ENCODE assay signal across 16 cellular contexts in genomic region chr6:44133981-44134711, GRCh38. TPM values are rescaled to one million over a fixed set of nuclear protein-coding genes. Genes with fewer than 3 reads are reported as not detected.
A peak's percentile ranks its signal among the peaks of the same experiment; 100 is the strongest.
DNase-seq lines count a peak whose midpoint lies in the region; ATAC-seq and TF ChIP-seq lines count a peak whose summit lies in the region.
"Had no signal": no experiment of that assay in that cellular context is flagged by ENCODE, and none has a peak within 500 bp of the region (broad histone marks: within the 10 kb centered on the region; RNA-seq: fewer than 3 reads in every experiment).

No MANE protein-coding gene starts in this region.

- POLR2A ChIA-PET in A673 (lab: Charles Lee; ENCODE audit: low non-redundant PET) (no interaction called here), HEK293 (lab: Yijun Ruan, JAX) (interaction anchor here (0.6 to 3.3 kb wide), 9 partner anchors 9 to 171 kb away, joined by 3 to 18 read pairs (median 3); partner anchors contain the start of gene HSP90AB1)

- H3K27ac ChIP-seq in A673 (ENCODE audit: low read depth, low read length, poor library complexity, severe bottlenecking) (peak overlapping the region; percentile 75), HEK293 (ENCODE audit: extremely low read depth, low read depth, low read length) (no peak overlapping the region), colonic mucosa (peak overlapping the region; percentile 83)
- H3K27ac ChIP-seq: ascending aorta, KMS-11 had no signal

- peaks cover 6% of the 10 kb centered on the region for H3K36me3 Mint-ChIP-seq in nephron progenitor cell (ENCODE audit: low read depth)

- peak overlapping the region; percentile 70 for H3K4me3 Mint-ChIP-seq in nephron progenitor cell
- H3K4me3 Mint-ChIP-seq: activated naive CD4-positive, alpha-beta T cell treated with anti-CD3 and anti-CD28 coated beads for 36 hours; activated T-cell treated with anti-CD3 and anti-CD28 coated beads, Interleukin-2, amount 50 U/mL, for 4 hours had no signal

- DNase-seq in A673 (ENCODE audit: low spot score) (no peak), colonic mucosa (no peak), nephron progenitor cell (no peak), GOT3 (lab: John Stamatoyannopoulos, UW) (no peak), NCI-H774 (lab: John Stamatoyannopoulos, UW) (no peak)
- DNase-seq: activated CD4-positive, alpha-beta T cell treated with anti-CD3 and anti-CD28 coated beads for 1 hour; activated naive CD4-positive, alpha-beta T cell treated with anti-CD3 and anti-CD28 coated beads for 36 hours; activated T-cell treated with anti-CD3 and anti-CD28 coated beads, Interleukin-2, amount 50 U/mL, for 4 hours; central memory CD4-positive, alpha-beta T cell had no signal

- ATAC-seq in HG03342 (IDR thresholded peaks at IDR 0.05; ENCODE audit: unreplicated experiment) (no peak), GM18517 (IDR thresholded peaks at IDR 0.05; ENCODE audit: unreplicated experiment) (no peak)

- no peaks in the 10 kb centered on the region for H3K36me3 ChIP-seq in A673 (ENCODE audit: insufficient read depth, low read length, poor library complexity, severe bottlenecking)
- H3K36me3 ChIP-seq in HEK293 (ENCODE audit: control insufficient read depth in 2 of 2, insufficient read depth in 1 of 2, low read length in 2 of 2), result peaks cover 4 to 27% of the 10 kb centered on the region in 2 experiments; a peak in 2 of 3 replicates
- no peaks in the 10 kb centered on the region for H3K36me3 ChIP-seq in colonic mucosa

- peaks cover 66% of the 10 kb centered on the region for H3K4me1 Mint-ChIP-seq in nephron progenitor cell

- no peaks in the 10 kb centered on the region for H3K9me3 Mint-ChIP-seq in nephron progenitor cell
- H3K9me3 Mint-ChIP-seq: activated naive CD4-positive, alpha-beta T cell treated with anti-CD3 and anti-CD28 coated beads for 36 hours; activated T-cell treated with anti-CD3 and anti-CD28 coated beads, Interleukin-2, amount 50 U/mL, for 4 hours had no signal

- TF ChIP-seq CTCF in A673 (conservative IDR thresholded peaks at IDR 0.05; ENCODE audit: low read depth, low read length), result no peak
- no peak for TF ChIP-seq CTCF in HEK293 (tag by site-specific recombination; IDR thresholded peaks at IDR 0.05)
- TF ChIP-seq CTCF in colonic mucosa (IDR thresholded peaks at IDR 0.05), result no peak
- TF ChIP-seq CTCF in nephron progenitor cell (IDR thresholded peaks at IDR 0.05), result no peak

- peaks cover 5% of the 10 kb centered on the region for H3K27me3 Mint-ChIP-seq in nephron progenitor cell (ENCODE audit: low read depth, poor library complexity)

- no TSS peak for BruUV-seq in A673 (replicated peaks; lab: Mats Ljungman, UMichigan)

- H3K27me3 ChIP-seq in A673 (replicated peaks; ENCODE audit: insufficient read depth, low read depth, low read length, poor library complexity) (no peaks in the 10 kb centered on the region), colonic mucosa (no peaks in the 10 kb centered on the region)
- H3K27me3 ChIP-seq: ascending aorta had no signal

- CTCF ChIA-PET in A673 (lab: Charles Lee) (interaction anchor here (0.6 kb wide), 2 partner anchors 16 to 119 kb away, joined by 3 read pairs; no protein-coding TSS in a partner anchor), HEK293 (lab: Yijun Ruan, JAX) (interaction anchor here (0.7 to 4.8 kb wide), 5 partner anchors 16 to 364 kb away, joined by 3 to 29 read pairs (median 4); no protein-coding TSS in a partner anchor)

- no peak overlapping the region for H3K4me3 ChIP-seq in A673 (ENCODE audit: low read depth, low read length, poor library complexity, severe bottlenecking)
- H3K4me3 ChIP-seq in HEK293 (ENCODE audit: low read depth, low read length), result no peak overlapping the region
- H3K4me3 ChIP-seq in colonic mucosa, result no peak overlapping the region
- H3K4me3 ChIP-seq: ascending aorta had no signal

- H3K9me3 ChIP-seq in A673 (ENCODE audit: low read depth, low read length, poor library complexity, severe bottlenecking) (no peaks in the 10 kb centered on the region), HEK293 (ENCODE audit: control insufficient read depth, insufficient read depth, low read depth, low read length) (no peaks in the 10 kb centered on the region), colonic mucosa (no peaks in the 10 kb centered on the region)
- H3K9me3 ChIP-seq: ascending aorta had no signal

- H3K9ac ChIP-seq in colonic mucosa (ENCODE audit: low read depth in 2 of 2, low read length in 2 of 2), result peak overlapping the region in 1 of 2 donors; percentile 81
- H3K9ac ChIP-seq: KMS-11 had no signal

- intact Hi-C loops in A673 (cut with micrococcal nuclease; ENCODE audit: unreplicated experiment) (no loop called here), colonic mucosa (cut with DNase I) (no loop called here)

- H3K27ac Mint-ChIP-seq in nephron progenitor cell, result peak overlapping the region; percentile 96
- H3K27ac Mint-ChIP-seq: activated naive CD4-positive, alpha-beta T cell treated with anti-CD3 and anti-CD28 coated beads for 36 hours had no signal

- H3K4me1 ChIP-seq in A673 (ENCODE audit: insufficient read depth, low read length, poor library complexity, severe bottlenecking) (peaks cover 36% of the 10 kb centered on the region), HEK293 (ENCODE audit: control insufficient read depth, insufficient read depth, low read length) (peaks cover 7% of the 10 kb centered on the region), colonic mucosa (peaks cover 12% of the 10 kb centered on the region)
- H3K4me1 ChIP-seq: ascending aorta had no signal

TF ChIP-seq in HEK293, 187 proteins besides CTCF, POLR2A, EP300 and RAD21:
- TF ChIP-seq EGR2 (tag by site-specific recombination; IDR thresholded peaks at IDR 0.05; ENCODE audit: low read depth) (peak; percentile 56), ZBTB20 (tag by site-specific recombination; IDR thresholded peaks at IDR 0.05) (no peak), ZFHX2 (tag by site-specific recombination; conservative IDR thresholded peaks at IDR 0.05) (peak; percentile 63; the same call in 1 of the 2 replicates), REST (tag by site-specific recombination; IDR thresholded peaks at IDR 0.05) (no peak)

RNA-seq across cellular contexts. Expression of gene TMEM63B, which starts 6.8 kb away (rescaled TPM):
- total RNA-seq in A673 (2021), result 32.0 and 34.2 TPM in 2 replicates
- total RNA-seq in colonic mucosa, result 10 to 100 TPM; 74.3 to 95.3 TPM

RNA-seq across cellular contexts. Expression of gene MRPL14, which starts 6.9 kb away (rescaled TPM):
- total RNA-seq in A673 (2021), result 78.8 and 80.4 TPM in 2 replicates
- 10 to 100 TPM; 72.0 to 77.7 TPM for total RNA-seq in colonic mucosa

RNA-seq across cellular contexts. Expression of gene CAPN11, which starts 24.5 kb away (rescaled TPM):
- total RNA-seq in A673 (2021) (not detected in 2 replicates), colonic mucosa (1 to 10 TPM in 1 of 2 donors, not detected in 1; 2.0 TPM)
- total RNA-seq: activated naive CD4-positive, alpha-beta T cell treated with anti-CD3 and anti-CD28 coated beads for 36 hours; G401; renal cortical epithelial cell had no signal
